2 cellular contexts compared by ENCODE assay signal in the genomic region with DNA sequence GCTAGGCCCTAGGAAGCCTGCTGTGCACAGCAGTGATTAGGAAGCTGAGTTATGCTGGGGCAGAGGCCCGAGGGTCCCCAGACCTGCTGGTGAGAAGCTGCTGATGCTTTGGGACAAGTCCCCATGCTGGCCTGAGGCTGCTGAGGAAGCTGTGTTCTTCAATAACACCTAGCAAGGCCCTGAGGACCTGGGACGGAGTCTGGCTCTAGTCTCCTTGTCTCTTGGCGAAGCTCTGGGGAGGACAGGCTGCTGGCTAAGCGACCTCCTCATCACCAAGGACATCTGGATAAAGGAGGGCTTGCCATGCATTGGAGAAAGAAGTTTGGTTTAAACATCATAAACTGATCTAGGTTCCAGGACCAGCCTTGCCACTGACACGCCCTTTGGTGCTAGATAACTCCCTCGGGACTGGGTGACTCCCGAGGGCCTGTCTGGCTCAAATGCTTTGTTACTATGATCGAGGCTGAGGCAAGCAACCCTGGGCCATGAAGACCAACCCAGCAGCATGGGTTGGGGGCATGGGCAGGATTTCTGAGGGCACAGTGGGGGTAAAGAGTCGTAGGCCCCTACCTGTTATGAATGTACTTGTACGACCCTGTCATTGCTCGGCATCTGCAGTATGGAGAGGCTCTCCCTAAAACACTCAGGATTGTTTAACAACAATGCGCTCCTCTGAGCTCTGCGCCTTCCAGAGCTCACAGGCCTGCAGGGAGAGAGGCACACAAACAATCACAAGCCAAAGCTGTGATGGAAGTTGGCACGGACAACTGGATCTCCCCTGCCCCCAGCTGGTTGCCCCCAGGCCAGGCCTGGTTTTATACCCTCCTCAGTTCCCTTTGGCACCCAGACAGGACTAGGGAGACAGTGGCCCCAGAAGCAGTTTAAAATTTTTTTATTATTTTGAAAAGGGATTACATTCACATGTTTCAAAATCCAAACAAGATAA.
TF ChIP-seq lines count a peak whose summit lies in the region.

No MANE protein-coding gene starts in this region.

TF ChIP-seq in SK-N-SH, 30 proteins besides CTCF, POLR2A, EP300 and RAD21 (continued from another document):
- TF ChIP-seq USF1 (IDR thresholded peaks at IDR 0.05; ENCODE audit: borderline replicate concordance, low read depth) (no peak), ZBTB33 (IDR thresholded peaks at IDR 0.05; ENCODE audit: borderline replicate concordance, low read depth) (no peak)

TF ChIP-seq in SK-N-SH treated with all-trans-retinoic acid at 6 μM for 48 hours, 23 proteins besides CTCF, POLR2A, EP300 and RAD21 (continued from another document):
- TF ChIP-seq, protein P1, sequence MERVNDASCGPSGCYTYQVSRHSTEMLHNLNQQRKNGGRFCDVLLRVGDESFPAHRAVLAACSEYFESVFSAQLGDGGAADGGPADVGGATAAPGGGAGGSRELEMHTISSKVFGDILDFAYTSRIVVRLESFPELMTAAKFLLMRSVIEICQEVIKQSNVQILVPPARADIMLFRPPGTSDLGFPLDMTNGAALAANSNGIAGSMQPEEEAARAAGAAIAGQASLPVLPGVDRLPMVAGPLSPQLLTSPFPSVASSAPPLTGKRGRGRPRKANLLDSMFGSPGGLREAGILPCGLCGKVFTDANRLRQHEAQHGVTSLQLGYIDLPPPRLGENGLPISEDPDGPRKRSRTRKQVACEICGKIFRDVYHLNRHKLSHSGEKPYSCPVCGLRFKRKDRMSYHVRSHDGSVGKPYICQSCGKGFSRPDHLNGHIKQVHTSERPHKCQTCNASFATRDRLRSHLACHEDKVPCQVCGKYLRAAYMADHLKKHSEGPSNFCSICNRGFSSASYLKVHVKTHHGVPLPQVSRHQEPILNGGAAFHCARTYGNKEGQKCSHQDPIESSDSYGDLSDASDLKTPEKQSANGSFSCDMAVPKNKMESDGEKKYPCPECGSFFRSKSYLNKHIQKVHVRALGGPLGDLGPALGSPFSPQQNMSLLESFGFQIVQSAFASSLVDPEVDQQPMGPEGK (CRISPR knock-in tag; IDR thresholded peaks at IDR 0.05; ENCODE audit: borderline replicate concordance), result no peak
- TF ChIP-seq TCF4 (CRISPR knock-in tag; IDR thresholded peaks at IDR 0.05; ENCODE audit: borderline replicate concordance) (no peak), ZFP3 (CRISPR knock-in tag; IDR thresholded peaks at IDR 0.05) (no peak), ARNTL (CRISPR knock-in tag; IDR thresholded peaks at IDR 0.05; ENCODE audit: borderline replicate concordance, low read depth) (no peak), ESRRG (CRISPR knock-in tag; IDR thresholded peaks at IDR 0.05) (no peak), CSDC2 (CRISPR knock-in tag; IDR thresholded peaks at IDR 0.05) (no peak)
- TF ChIP-seq, protein P2, sequence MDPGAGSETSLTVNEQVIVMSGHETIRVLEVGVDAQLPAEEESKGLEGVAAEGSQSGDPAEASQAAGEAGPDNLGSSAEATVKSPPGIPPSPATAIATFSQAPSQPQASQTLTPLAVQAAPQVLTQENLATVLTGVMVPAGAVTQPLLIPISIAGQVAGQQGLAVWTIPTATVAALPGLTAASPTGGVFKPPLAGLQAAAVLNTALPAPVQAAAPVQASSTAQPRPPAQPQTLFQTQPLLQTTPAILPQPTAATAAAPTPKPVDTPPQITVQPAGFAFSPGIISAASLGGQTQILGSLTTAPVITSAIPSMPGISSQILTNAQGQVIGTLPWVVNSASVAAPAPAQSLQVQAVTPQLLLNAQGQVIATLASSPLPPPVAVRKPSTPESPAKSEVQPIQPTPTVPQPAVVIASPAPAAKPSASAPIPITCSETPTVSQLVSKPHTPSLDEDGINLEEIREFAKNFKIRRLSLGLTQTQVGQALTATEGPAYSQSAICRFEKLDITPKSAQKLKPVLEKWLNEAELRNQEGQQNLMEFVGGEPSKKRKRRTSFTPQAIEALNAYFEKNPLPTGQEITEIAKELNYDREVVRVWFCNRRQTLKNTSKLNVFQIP (CRISPR knock-in tag; IDR thresholded peaks at IDR 0.05; ENCODE audit: borderline replicate concordance, low read depth), result no peak
